Comparison of ENCODE assay signal across 24 cellular contexts in genomic region chr3:23575697-23576096, GRCh38.
DNase-seq lines count a peak whose midpoint lies in the region; ATAC-seq and TF ChIP-seq lines count a peak whose summit lies in the region.
"Had no signal": no experiment of that assay in that cellular context is flagged by ENCODE, and none has a peak within 500 bp of the region (broad histone marks: within the 10 kb centered on the region; RNA-seq: fewer than 3 reads in every experiment).

No MANE protein-coding gene starts in this region.

- POLR2A ChIA-PET in PC-3 (lab: Charles Lee; ENCODE audit: unreplicated experiment): no interaction called here
- POLR2A ChIA-PET in WTC11 (lab: Charles Lee): no interaction called here

- DNase-seq in EL (peak; percentile 21), PC-3 (peak; percentile 82), cardiac fibroblast (ENCODE audit: low read depth in 2 of 2) (peak; percentile 26 to 71), iris pigment epithelial cell (ENCODE audit: low read depth) (peak; percentile 77), psoas muscle (no peak), WTC11 (ENCODE audit: low spot score) (no peak), NCI-H1436 (lab: John Stamatoyannopoulos, UW) (no peak)
- DNase-seq in T-helper 2 cell treated with Interferon-gamma antibody and Interleukin-4, amounts not matched to agents 5 μg/mL and 100 μg/mL, for 36 hours (ENCODE audit: low spot score): no peak
- DNase-seq: activated CD4-positive, CD25-positive, alpha-beta regulatory T cell treated with anti-CD3 and anti-CD28 coated beads, Interleukin-2, amount 50 U/mL, for 72 hours; activated CD8-positive, alpha-beta T cell treated with anti-CD3 and anti-CD28 coated beads for 36 hours; activated gamma-delta T cell treated with Interleukin-2 at 50 U/mL for 16 hours; adrenal gland; AML-193; CD8-positive, alpha-beta memory T cell; erythroblast; left cardiac atrium; NCI-H1417 treated with DMSO at 0.1 percent for 48 hours; NCI-H526 treated with DMSO at 0.1 percent for 48 hours; stimulated activated CD4-positive, alpha-beta T cell treated with anti-CD3 and anti-CD28 coated beads, Interleukin-1b, Interleukin-23, amount 100 ng/mL, for 48 hours; testis had no signal

- H3K36me3 ChIP-seq in PC-3 (ENCODE audit: low read depth, low read length) (no peaks in the 10 kb centered on the region), psoas muscle (ENCODE audit: insufficient read depth in 1 of 2, low read depth in 1 of 2) (no peaks in the 10 kb centered on the region)
- H3K36me3 ChIP-seq: adrenal gland, neutrophil had no signal

- CTCF ChIA-PET in PC-3 (lab: Charles Lee) (no interaction called here), WTC11 (lab: Charles Lee) (no interaction called here)

- H3K9me3 ChIP-seq in PC-3 (ENCODE audit: low read length) (no peaks in the 10 kb centered on the region), psoas muscle (no peaks in the 10 kb centered on the region)
- H3K9me3 ChIP-seq: adrenal gland, neutrophil, testis had no signal

- H3K9me2 ChIP-seq in PC-3 (replicated peaks; ENCODE audit: low read length): no peaks in the 10 kb centered on the region

- no TSS peak for BruUV-seq in PC-3 (replicated peaks; lab: Mats Ljungman, UMichigan)

- H3K27me3 ChIP-seq in PC-3 (ENCODE audit: low read length) (no peaks in the 10 kb centered on the region), psoas muscle (ENCODE audit: insufficient read depth in 3 of 3, low read length in 2 of 3) (no peaks in the 10 kb centered on the region)
- H3K27me3 ChIP-seq: adrenal gland, neutrophil, testis had no signal

- WGBS in psoas muscle, 3 donors: 97 to 98% (median 98%) methylated on average over 3 of the region's 3 CpGs

- H3K27ac Mint-ChIP-seq in T-helper 2 cell treated with Interferon-gamma antibody and Interleukin-4, amounts not matched to agents 5 μg/mL and 100 μg/mL, for 36 hours: no peak overlapping the region
- no peak overlapping the region for H3K27ac Mint-ChIP-seq in WTC11
- H3K27ac Mint-ChIP-seq: activated CD8-positive, alpha-beta T cell treated with anti-CD3 and anti-CD28 coated beads for 36 hours; CD8-positive, alpha-beta memory T cell; memory B cell; stimulated activated effector memory CD8-positive, alpha-beta T cell treated with anti-CD3 and anti-CD28 coated beads, Interleukin-12 subunit alpha, Interleukin-12 subunit beta, amount 100 ng/mL, for 72 hours had no signal

- H3K4me1 Mint-ChIP-seq in T-helper 2 cell treated with Interferon-gamma antibody and Interleukin-4, amounts not matched to agents 5 μg/mL and 100 μg/mL, for 36 hours (ENCODE audit: low read depth): no peaks in the 10 kb centered on the region
- peaks cover 8% of the 10 kb centered on the region; the same call in 1 of the 2 replicates for H3K4me1 Mint-ChIP-seq in WTC11
- H3K4me1 Mint-ChIP-seq: CD8-positive, alpha-beta memory T cell; memory B cell; stimulated activated effector memory CD8-positive, alpha-beta T cell treated with anti-CD3 and anti-CD28 coated beads, Interleukin-12 subunit alpha, Interleukin-12 subunit beta, amount 100 ng/mL, for 72 hours had no signal

- H3K4me2 ChIP-seq in PC-3 (ENCODE audit: low read length): peak overlapping the region; percentile 66

- no peaks in the 10 kb centered on the region for H3K36me3 Mint-ChIP-seq in T-helper 2 cell treated with Interferon-gamma antibody and Interleukin-4, amounts not matched to agents 5 μg/mL and 100 μg/mL, for 36 hours (ENCODE audit: low read depth)
- no peaks in the 10 kb centered on the region for H3K36me3 Mint-ChIP-seq in WTC11
- H3K36me3 Mint-ChIP-seq: CD8-positive, alpha-beta memory T cell; stimulated activated effector memory CD8-positive, alpha-beta T cell treated with anti-CD3 and anti-CD28 coated beads, Interleukin-12 subunit alpha, Interleukin-12 subunit beta, amount 100 ng/mL, for 72 hours had no signal

- 0 out of 2 replicates have a peak overlapping the region, but pooled peaks have one; percentile 5 for H3K4me3 ChIP-seq in PC-3 (ENCODE audit: low read length)
- no peak overlapping the region for H3K4me3 ChIP-seq in cardiac fibroblast (replicated peaks in 1 of 2; ENCODE audit: low read depth in 2 of 2, low read length in 2 of 2)
- H3K4me3 ChIP-seq in psoas muscle: no peak overlapping the region
- H3K4me3 ChIP-seq: adrenal gland, skin epidermis, testis had no signal

- no peaks in the 10 kb centered on the region for H3K79me2 ChIP-seq in PC-3 (ENCODE audit: low read length)

- no peaks in the 10 kb centered on the region for H3K27me3 Mint-ChIP-seq in T-helper 2 cell treated with Interferon-gamma antibody and Interleukin-4, amounts not matched to agents 5 μg/mL and 100 μg/mL, for 36 hours (ENCODE audit: low read depth)
- H3K27me3 Mint-ChIP-seq in WTC11 (ENCODE audit: low read depth): no peaks in the 10 kb centered on the region
- H3K27me3 Mint-ChIP-seq: activated CD8-positive, alpha-beta T cell treated with anti-CD3 and anti-CD28 coated beads for 36 hours; memory B cell had no signal

- no peaks in the 10 kb centered on the region for H3F3A ChIP-seq in PC-3 (ENCODE audit: low read length, unreplicated experiment)

- peak overlapping the region; percentile 10; the same call in 1 of the 2 replicates for H3K9ac ChIP-seq in PC-3 (ENCODE audit: low read length)

- intact Hi-C loops in PC-3 (cut with micrococcal nuclease) (loop anchor here (1.0 to 5.0 kb wide), 5 partner anchors 29 to 373 kb away; partner anchors contain the start of gene UBE2E2), psoas muscle (cut with DNase I) (no loop called here)

- H3K4me1 ChIP-seq in PC-3 (ENCODE audit: insufficient read depth, low read length) (peaks cover 39% of the 10 kb centered on the region), psoas muscle (peaks cover 4% of the 10 kb centered on the region)
- H3K4me1 ChIP-seq: adrenal gland, testis had no signal

- H3K4me3 Mint-ChIP-seq in T-helper 2 cell treated with Interferon-gamma antibody and Interleukin-4, amounts not matched to agents 5 μg/mL and 100 μg/mL, for 36 hours: no peak overlapping the region
- H3K4me3 Mint-ChIP-seq in WTC11: no peak overlapping the region
- H3K4me3 Mint-ChIP-seq: activated CD8-positive, alpha-beta T cell treated with anti-CD3 and anti-CD28 coated beads for 36 hours; CD8-positive, alpha-beta memory T cell; memory B cell; stimulated activated effector memory CD8-positive, alpha-beta T cell treated with anti-CD3 and anti-CD28 coated beads, Interleukin-12 subunit alpha, Interleukin-12 subunit beta, amount 100 ng/mL, for 72 hours had no signal

- ATAC-seq in PC-3 (peak; percentile 69), psoas muscle (no peak), WTC11 (no peak)
- ATAC-seq: activated CD8-positive, alpha-beta T cell treated with anti-CD3 and anti-CD28 coated beads for 36 hours; left cardiac atrium; stimulated activated effector memory CD8-positive, alpha-beta T cell treated with anti-CD3 and anti-CD28 coated beads, Interleukin-12 subunit alpha, Interleukin-12 subunit beta, amount 100 ng/mL, for 72 hours had no signal

- no peak overlapping the region for H2AFZ ChIP-seq in PC-3 (ENCODE audit: low read length)

- H4K20me1 ChIP-seq in PC-3 (ENCODE audit: low read length): no peaks in the 10 kb centered on the region

- H3K27ac ChIP-seq in PC-3 (ENCODE audit: low read length) (peak overlapping the region; percentile 58), psoas muscle (no peak overlapping the region)
- H3K27ac ChIP-seq: adrenal gland, neutrophil, skin epidermis, testis had no signal

- no peaks in the 10 kb centered on the region for H3K9me3 Mint-ChIP-seq in T-helper 2 cell treated with Interferon-gamma antibody and Interleukin-4, amounts not matched to agents 5 μg/mL and 100 μg/mL, for 36 hours
- H3K9me3 Mint-ChIP-seq in WTC11: peaks cover 12% of the 10 kb centered on the region
- H3K9me3 Mint-ChIP-seq: activated CD8-positive, alpha-beta T cell treated with anti-CD3 and anti-CD28 coated beads for 36 hours; CD8-positive, alpha-beta memory T cell; stimulated activated effector memory CD8-positive, alpha-beta T cell treated with anti-CD3 and anti-CD28 coated beads, Interleukin-12 subunit alpha, Interleukin-12 subunit beta, amount 100 ng/mL, for 72 hours had no signal

- TF ChIP-seq CTCF in PC-3 (conservative IDR thresholded peaks at IDR 0.05; ENCODE audit: low read depth, low read length): no peak
- no peak for TF ChIP-seq CTCF in cardiac fibroblast (IDR thresholded peaks at IDR 0.05; ENCODE audit: low read depth, low read length)
- TF ChIP-seq CTCF in psoas muscle (IDR thresholded peaks at IDR 0.05): no peak
- TF ChIP-seq CTCF in WTC11 (IDR thresholded peaks at IDR 0.05): no peak

TF ChIP-seq in WTC11, 78 proteins besides CTCF, POLR2A, EP300 and RAD21:
- no peak for TF ChIP-seq FOXJ3 (CRISPR knock-in tag; IDR thresholded peaks at IDR 0.05; ENCODE audit: borderline replicate concordance)
- TF ChIP-seq SMAD4 (CRISPR knock-in tag; IDR thresholded peaks at IDR 0.05): no peak

Comparison
In these comparisons a context has a peak if more than half of its experiments do, and no peak if none do; other contexts are left out.
1. DNase-seq: peak in EL (single experiment), PC-3 (single experiment), cardiac fibroblast (2 of 2) and iris pigment epithelial cell (single experiment); none in T-helper 2 cell treated with Interferon-gamma antibody and Interleukin-4, amounts not matched to agents 5 μg/mL and 100 μg/mL, for 36 hours (single experiment), psoas muscle (0 of 2), WTC11 (single experiment) and NCI-H1436 (single experiment).